Comparison of ENCODE assay signal across 9 cellular contexts in the genomic region with DNA sequence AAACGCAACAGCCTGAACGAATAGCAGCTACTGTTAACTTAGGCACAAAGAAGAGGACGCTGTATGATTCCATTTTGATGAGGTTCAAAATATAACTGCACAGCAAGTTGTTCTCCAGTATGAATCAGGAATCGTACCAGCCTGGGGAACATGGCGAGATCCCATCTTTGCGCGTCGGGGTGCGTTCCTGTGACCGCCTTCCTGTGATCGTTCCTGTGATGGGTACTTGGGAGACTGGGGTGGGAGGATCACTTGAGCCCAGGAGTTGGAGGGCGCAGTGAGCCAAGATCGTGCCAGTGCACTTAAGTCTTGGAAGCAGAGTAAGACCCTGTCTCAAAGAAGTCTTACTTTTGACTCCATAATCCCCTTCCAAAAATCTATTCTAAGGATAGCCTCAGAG. TPM values are rescaled to one million over a fixed set of nuclear protein-coding genes. Genes with fewer than 3 reads are reported as not detected.
A peak's percentile ranks its signal among the peaks of the same experiment; 100 is the strongest.
DNase-seq lines count a peak whose midpoint lies in the region; ATAC-seq, FAIRE-seq and TF ChIP-seq lines count a peak whose summit lies in the region.
"Had no signal": no experiment of that assay in that cellular context is flagged by ENCODE, and none has a peak within 500 bp of the region (broad histone marks: within the 10 kb centered on the region; RNA-seq: fewer than 3 reads in every experiment).

No MANE protein-coding gene starts in this region.

- in situ Hi-C loops in Panc1 (cut with HindIII; ENCODE audit: low pct_unique_long_range_greater_than_20kb, low sequenced_read_pairs) = no loop called here

- TF ChIP-seq CTCF in Panc1 (IDR thresholded peaks at IDR 0.05) (no peak), endothelial cell of umbilical vein (IDR thresholded peaks at IDR 0.05; ENCODE audit: extremely low read depth in 1 of 2, insufficient read depth in 1 of 2, low read depth in 1 of 2, low read length in 2 of 2) (no peak), parathyroid adenoma (IDR thresholded peaks at IDR 0.05) (no peak)

- CTCF ChIA-PET in Panc1 (lab: Charles Lee) (no interaction called here), endothelial cell of umbilical vein (lab: Charles Lee) (interaction anchor here (1.0 kb wide), 1 partner anchor 220 kb away, joined by 4 read pairs; no protein-coding TSS in a partner anchor)

- intact Hi-C loops in Panc1 (cut with micrococcal nuclease; ENCODE audit: unreplicated experiment) = no loop called here
- intact Hi-C loops in endothelial cell of umbilical vein (cut with micrococcal nuclease) = loop anchor here (2.0 to 5.0 kb wide), 4 partner anchors 45 to 285 kb away; a partner anchor contains a TSS
- intact Hi-C loops in posterior cingulate gyrus (cut with DNase I) = loop anchor here (5.0 kb wide), 1 partner anchor 45 kb away; a partner anchor contains a TSS

- H3K79me2 ChIP-seq in endothelial cell of umbilical vein (ENCODE audit: control insufficient read depth, insufficient read depth, low read length) (peaks cover 39% of the 10 kb centered on the region), parathyroid adenoma (peaks cover 19% of the 10 kb centered on the region)

- no peak for ATAC-seq in Panc1

- H3K9me3 ChIP-seq in Panc1 (ENCODE audit: control insufficient read depth, insufficient read depth, low read depth, low read length) (no peaks in the 10 kb centered on the region), endothelial cell of umbilical vein (replicated peaks; ENCODE audit: control insufficient read depth, insufficient read depth, low read length) (no peaks in the 10 kb centered on the region), parathyroid adenoma (ENCODE audit: control insufficient read depth, low read length) (no peaks in the 10 kb centered on the region)

- peaks cover 7% of the 10 kb centered on the region for H4K20me1 ChIP-seq in endothelial cell of umbilical vein (replicated peaks; ENCODE audit: control insufficient read depth, extremely low read depth, insufficient read depth, low read length)

- H3K4me1 ChIP-seq in Panc1 (ENCODE audit: control insufficient read depth, insufficient read depth, low read length) (peaks cover 10% of the 10 kb centered on the region; the same call in 1 of the 2 replicates), endothelial cell of umbilical vein (ENCODE audit: control insufficient read depth, extremely low read depth, insufficient read depth, low read length) (peaks cover 10% of the 10 kb centered on the region), parathyroid adenoma (peaks cover 5% of the 10 kb centered on the region)

- POLR2A ChIA-PET in Panc1 (lab: Charles Lee) = no interaction called here
- POLR2A ChIA-PET in endothelial cell of umbilical vein (lab: Charles Lee) = no interaction called here

- H3K27ac ChIP-seq in Panc1 (ENCODE audit: low read length) (peak overlapping the region; percentile 98), endothelial cell of umbilical vein (ENCODE audit: insufficient read depth, low read depth, low read length) (no peak overlapping the region), parathyroid adenoma (no peak overlapping the region)

- FAIRE-seq in GM12892 (lab: Jason Lieb, UNC) = peak; percentile 74
- no peak for FAIRE-seq in endothelial cell of umbilical vein (lab: Jason Lieb, UNC)
- no peak for FAIRE-seq in HTR-8/SVneo (lab: Jason Lieb, UNC)

- H3K27me3 ChIP-seq in Panc1 (ENCODE audit: control insufficient read depth, insufficient read depth, low read length) (no peaks in the 10 kb centered on the region), endothelial cell of umbilical vein (ENCODE audit: control insufficient read depth in 2 of 2, insufficient read depth in 2 of 2, low read length in 2 of 2) (peaks cover 0 to 3% of the 10 kb centered on the region in 2 experiments), parathyroid adenoma (ENCODE audit: control insufficient read depth, insufficient read depth, low read length) (no peaks in the 10 kb centered on the region)

- H3K36me3 ChIP-seq in Panc1 (ENCODE audit: control insufficient read depth, insufficient read depth, low read length) (no peaks in the 10 kb centered on the region; the same call in 1 of the 2 replicates), endothelial cell of umbilical vein (ENCODE audit: control insufficient read depth in 2 of 2, extremely low read depth in 1 of 2, insufficient read depth in 2 of 2, low read length in 2 of 2) (no peaks in the 10 kb centered on the region), parathyroid adenoma (ENCODE audit: control insufficient read depth, insufficient read depth, low read length) (no peaks in the 10 kb centered on the region)

- peak overlapping the region; percentile 99 for H2AFZ ChIP-seq in endothelial cell of umbilical vein (ENCODE audit: low read depth, low read length)
- H2AFZ ChIP-seq in parathyroid adenoma = peak overlapping the region; percentile 79

- no TSS peak for BruUV-seq in Panc1 (replicated peaks; lab: Mats Ljungman, UMichigan)
- no TSS peak for BruUV-seq in endothelial cell of umbilical vein (replicated peaks; lab: Mats Ljungman, UMichigan)

- peak overlapping the region; percentile 93 for H3K4me2 ChIP-seq in endothelial cell of umbilical vein (ENCODE audit: insufficient read depth, low read length)
- peak overlapping the region; percentile 99 for H3K4me2 ChIP-seq in parathyroid adenoma (ENCODE audit: low read length)

- no peak for DNase-seq in GM12892 (ENCODE audit: insufficient read length)
- DNase-seq in Panc1 (ENCODE audit: low read depth, low spot score) = no peak
- DNase-seq in endothelial cell of umbilical vein (ENCODE audit: low read depth, low spot score) = no peak
- no peak for DNase-seq in HTR-8/SVneo (ENCODE audit: insufficient read length, low spot score)
- no peak for DNase-seq in posterior cingulate gyrus
- DNase-seq in NOMO-1 treated with dmso at 0.1 percent for 144 hours (lab: John Stamatoyannopoulos, UW; ENCODE audit: unreplicated experiment) = no peak
- DNase-seq in NCI-H1930 (lab: John Stamatoyannopoulos, UW) = no peak
- DNase-seq: stimulated activated naive CD4-positive, alpha-beta T cell had no signal

- H3K9ac ChIP-seq in endothelial cell of umbilical vein (replicated peaks; ENCODE audit: extremely low read depth, insufficient read depth, low read length) = peak overlapping the region; percentile 96
- H3K9ac ChIP-seq in parathyroid adenoma = no peak overlapping the region

- H3K9me1 ChIP-seq in endothelial cell of umbilical vein (replicated peaks; ENCODE audit: control insufficient read depth, extremely low read depth, insufficient read depth, low read length) = no peaks in the 10 kb centered on the region

- dilution Hi-C loops in endothelial cell of umbilical vein (cut with MboI; ENCODE audit: extremely low pct_ligation_motif_present, low sequenced_read_pairs) = no loop called here

- no peak for TF ChIP-seq POLR2A in GM12892 (IDR thresholded peaks at IDR 0.05; ENCODE audit: low read depth, low read length)
- TF ChIP-seq POLR2A in endothelial cell of umbilical vein (IDR thresholded peaks at IDR 0.05; ENCODE audit: low read depth, low read length) = no peak

- H3K4me3 ChIP-seq in Panc1 (ENCODE audit: low read depth in 2 of 2, low read length in 2 of 2) (peak overlapping the region; percentile 84 to 88), endothelial cell of umbilical vein (replicated peaks in 1 of 3; ENCODE audit: insufficient read depth in 1 of 3, low read depth in 1 of 3, low read length in 3 of 3) (peak overlapping the region in 1 of 3 experiments; percentile 100), parathyroid adenoma (ENCODE audit: low read depth, low read length) (peak overlapping the region; percentile 95)

TF ChIP-seq in endothelial cell of umbilical vein, 7 proteins besides CTCF, POLR2A, EP300 and RAD21:
- no peak for TF ChIP-seq GATA2 (IDR thresholded peaks at IDR 0.05; ENCODE audit: insufficient read depth, insufficient read length, low read depth, low read length)
- TF ChIP-seq JUN (IDR thresholded peaks at IDR 0.05; ENCODE audit: borderline replicate concordance, insufficient read depth, insufficient read length, low read depth) = no peak
- TF ChIP-seq, protein P1, sequence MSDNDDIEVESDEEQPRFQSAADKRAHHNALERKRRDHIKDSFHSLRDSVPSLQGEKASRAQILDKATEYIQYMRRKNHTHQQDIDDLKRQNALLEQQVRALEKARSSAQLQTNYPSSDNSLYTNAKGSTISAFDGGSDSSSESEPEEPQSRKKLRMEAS (IDR thresholded peaks at IDR 0.05; ENCODE audit: insufficient read depth, insufficient read length) = no peak
- TF ChIP-seq MYC (IDR thresholded peaks at IDR 0.05; ENCODE audit: low read depth, low read length) = no peak
- no peak for TF ChIP-seq POLR2AphosphoS5 (IDR thresholded peaks at IDR 0.05; ENCODE audit: insufficient read depth, low read depth, low read length)
- TF ChIP-seq FOS (IDR thresholded peaks at IDR 0.05; ENCODE audit: borderline replicate concordance, insufficient read depth, low read length) = no peak
- TF ChIP-seq EZH2 (IDR thresholded peaks at IDR 0.05; ENCODE audit: borderline replicate concordance, low read depth, low read length, severe bottlenecking) = no peak

RNA-seq across cellular contexts. Expression of a gene that starts 1.0 kb away (rescaled TPM):
- 29.0 TPM for polyA plus RNA-seq in GM12892 (2012; ENCODE audit: missing spikeins)
- total RNA-seq in Panc1 (2021; ENCODE audit: unreplicated experiment) (63.7 TPM), endothelial cell of umbilical vein (52.5 and 54.7 TPM in 2 replicates)
- polyA plus RNA-seq in Panc1 (2012; ENCODE audit: insufficient read length) = 22.7 TPM
- polyA plus RNA-seq in endothelial cell of umbilical vein = 15.2 and 16.4 TPM in 2 replicates
- 19.3 and 19.7 TPM in 2 replicates for polyA plus RNA-seq in endothelial cell of umbilical vein (2011; cell fraction: cytosol; rRNA removed)
- 31.6 and 42.4 TPM in 2 replicates for polyA plus RNA-seq in endothelial cell of umbilical vein (2011; cell fraction: nucleus; rRNA removed)
- 23.3 and 32.3 TPM in 2 replicates for polyA plus RNA-seq in endothelial cell of umbilical vein (2012)
- polyA minus RNA-seq in endothelial cell of umbilical vein = 63.4 and 68.5 TPM in 2 replicates
- polyA minus RNA-seq in endothelial cell of umbilical vein (2011; cell fraction: cytosol; rRNA and poly(A)+ RNA removed) = 16.5 TPM
- 72.0 and 110 TPM in 2 replicates for polyA minus RNA-seq in endothelial cell of umbilical vein (2011; cell fraction: nucleus; rRNA and poly(A)+ RNA removed)

RNA-seq across cellular contexts. Expression of a gene that starts 46.0 kb away (rescaled TPM):
- 39.8 TPM for polyA plus RNA-seq in GM12892 (2012; ENCODE audit: missing spikeins)
- total RNA-seq in Panc1 (2021; ENCODE audit: unreplicated experiment) = 62.1 TPM
- 37.1 TPM for polyA plus RNA-seq in Panc1 (2012; ENCODE audit: insufficient read length)
- total RNA-seq in endothelial cell of umbilical vein = 44.1 and 44.5 TPM in 2 replicates
- polyA plus RNA-seq in endothelial cell of umbilical vein = 8.1 and 10.0 TPM in 2 replicates
- 15.6 and 18.4 TPM in 2 replicates for polyA plus RNA-seq in endothelial cell of umbilical vein (2011; cell fraction: cytosol; rRNA removed)
- polyA plus RNA-seq in endothelial cell of umbilical vein (2011; cell fraction: nucleus; rRNA removed) = 6.9 and 7.4 TPM in 2 replicates
- 31.3 and 46.8 TPM in 2 replicates for polyA plus RNA-seq in endothelial cell of umbilical vein (2012)
- 14.2 and 17.0 TPM in 2 replicates for polyA minus RNA-seq in endothelial cell of umbilical vein
- 15.1 TPM for polyA minus RNA-seq in endothelial cell of umbilical vein (2011; cell fraction: cytosol; rRNA and poly(A)+ RNA removed)
- polyA minus RNA-seq in endothelial cell of umbilical vein (2011; cell fraction: nucleus; rRNA and poly(A)+ RNA removed) = 2.9 and 5.4 TPM in 2 replicates
